ENCODE assay signal across 1 cellular context in the genomic region with DNA sequence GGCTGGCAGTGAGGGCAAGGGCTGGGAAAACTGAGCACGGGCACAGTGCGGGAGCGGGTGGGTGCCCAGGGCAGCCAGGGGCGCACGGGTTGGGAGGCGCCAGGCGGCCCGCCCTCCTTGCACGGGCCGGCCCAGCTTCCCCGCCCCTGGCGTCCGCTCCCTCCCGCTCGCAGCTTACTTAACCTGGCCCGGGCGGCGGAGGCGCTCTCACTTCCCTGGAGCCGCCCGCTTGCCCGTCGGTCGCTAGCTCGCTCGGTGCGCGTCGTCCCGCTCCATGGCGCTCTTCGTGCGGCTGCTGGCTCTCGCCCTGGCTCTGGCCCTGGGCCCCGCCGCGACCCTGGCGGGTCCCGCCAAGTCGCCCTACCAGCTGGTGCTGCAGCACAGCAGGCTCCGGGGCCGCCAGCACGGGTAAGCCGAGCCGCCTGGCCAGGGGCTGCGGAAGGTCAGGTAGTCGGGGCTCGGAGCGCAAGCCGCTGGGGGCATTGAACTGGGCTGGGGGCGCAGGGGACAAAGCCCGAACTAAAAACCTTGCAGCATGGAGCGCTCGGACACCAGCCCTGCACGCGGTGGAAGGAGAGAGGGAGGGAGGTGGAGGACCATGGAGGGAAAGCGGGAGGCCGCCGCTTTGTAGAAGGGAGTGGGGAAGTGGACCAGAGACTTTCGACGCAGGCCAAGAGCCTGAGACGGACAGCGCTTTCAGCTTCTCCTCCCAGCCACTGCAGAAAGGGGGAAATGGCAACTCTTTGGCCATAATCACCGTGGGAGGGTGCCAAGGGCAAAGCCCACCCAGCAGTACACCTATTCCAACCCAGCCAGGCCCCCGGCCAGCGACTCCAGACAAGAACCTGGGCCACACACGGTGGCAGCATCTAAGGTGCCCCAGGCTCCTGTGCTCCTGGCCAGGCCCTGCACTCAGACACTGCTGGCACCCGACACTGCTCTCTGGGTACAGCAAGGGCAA.
TF ChIP-seq lines count a peak whose summit lies in the region.

A gene (plus strand): TSS at position 207 of the 961 bp plus-strand sequence. CDS start 68 bp downstream, at position 275.

TF ChIP-seq in GM12878, 131 proteins besides CTCF, POLR2A, EP300 and RAD21 (continued from another document):
- TF ChIP-seq, protein P1, sequence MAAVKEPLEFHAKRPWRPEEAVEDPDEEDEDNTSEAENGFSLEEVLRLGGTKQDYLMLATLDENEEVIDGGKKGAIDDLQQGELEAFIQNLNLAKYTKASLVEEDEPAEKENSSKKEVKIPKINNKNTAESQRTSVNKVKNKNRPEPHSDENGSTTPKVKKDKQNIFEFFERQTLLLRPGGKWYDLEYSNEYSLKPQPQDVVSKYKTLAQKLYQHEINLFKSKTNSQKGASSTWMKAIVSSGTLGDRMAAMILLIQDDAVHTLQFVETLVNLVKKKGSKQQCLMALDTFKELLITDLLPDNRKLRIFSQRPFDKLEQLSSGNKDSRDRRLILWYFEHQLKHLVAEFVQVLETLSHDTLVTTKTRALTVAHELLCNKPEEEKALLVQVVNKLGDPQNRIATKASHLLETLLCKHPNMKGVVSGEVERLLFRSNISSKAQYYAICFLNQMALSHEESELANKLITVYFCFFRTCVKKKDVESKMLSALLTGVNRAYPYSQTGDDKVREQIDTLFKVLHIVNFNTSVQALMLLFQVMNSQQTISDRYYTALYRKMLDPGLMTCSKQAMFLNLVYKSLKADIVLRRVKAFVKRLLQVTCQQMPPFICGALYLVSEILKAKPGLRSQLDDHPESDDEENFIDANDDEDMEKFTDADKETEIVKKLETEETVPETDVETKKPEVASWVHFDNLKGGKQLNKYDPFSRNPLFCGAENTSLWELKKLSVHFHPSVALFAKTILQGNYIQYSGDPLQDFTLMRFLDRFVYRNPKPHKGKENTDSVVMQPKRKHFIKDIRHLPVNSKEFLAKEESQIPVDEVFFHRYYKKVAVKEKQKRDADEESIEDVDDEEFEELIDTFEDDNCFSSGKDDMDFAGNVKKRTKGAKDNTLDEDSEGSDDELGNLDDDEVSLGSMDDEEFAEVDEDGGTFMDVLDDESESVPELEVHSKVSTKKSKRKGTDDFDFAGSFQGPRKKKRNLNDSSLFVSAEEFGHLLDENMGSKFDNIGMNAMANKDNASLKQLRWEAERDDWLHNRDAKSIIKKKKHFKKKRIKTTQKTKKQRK (IDR thresholded peaks at IDR 0.05; ENCODE audit: low read depth, low read length) = no peak
